In the genomic region with DNA sequence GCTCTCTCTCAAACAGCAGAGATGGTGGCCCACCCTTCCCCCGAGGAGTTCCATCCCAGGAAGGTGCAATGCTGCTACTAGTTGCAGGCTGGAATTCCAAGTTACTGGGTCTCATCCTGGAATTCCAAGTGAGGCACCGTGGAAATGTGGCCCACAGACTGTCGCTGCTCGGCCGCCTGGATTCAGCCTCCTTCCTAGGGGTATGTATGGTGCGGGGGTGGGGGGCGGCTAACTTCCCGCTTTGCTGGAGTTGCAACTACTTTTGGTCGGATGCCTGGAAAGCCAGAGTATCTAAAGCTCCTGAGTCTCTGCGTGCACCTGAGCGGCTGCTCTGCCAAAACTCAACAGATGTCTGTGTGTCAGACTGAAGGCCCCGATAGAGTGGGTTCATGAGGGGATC, we compare ENCODE assay signal across 21 cellular contexts.
DNase-seq lines count a peak whose midpoint lies in the region; ATAC-seq and TF ChIP-seq lines count a peak whose summit lies in the region.
"Had no signal": no experiment of that assay in that cellular context is flagged by ENCODE, and none has a peak within 500 bp of the region (broad histone marks: within the 10 kb centered on the region; RNA-seq: fewer than 3 reads in every experiment).

No MANE protein-coding gene starts in this region.

- WGBS in spleen, 5 donors, result 89 to 91% (median 90%) methylated on average over 11 to 12 of the region's 12 CpGs; no CpG with 5 or more reads in 1 of the 5 donors

- no peak for TF ChIP-seq CTCF in spleen (IDR thresholded peaks at IDR 0.05 in 8 of 11, conservative IDR thresholded peaks at IDR 0.05 in 3 of 11)

- H3K4me1 ChIP-seq in Karpas-422 (ENCODE audit: low read length), result peaks cover 47% of the 10 kb centered on the region
- H3K4me1 ChIP-seq in spleen, result no peaks in the 10 kb centered on the region
- H3K4me1 ChIP-seq: BE2C, BLaER1 had no signal

- DNase-seq in Karpas-422 (no peak), spleen (peak; percentile 62), left colon (no peak), left cardiac atrium (no peak)
- DNase-seq: 8988T; ACHN; BE2C; C1 segment of cervical spinal cord; CD4-positive, alpha-beta memory T cell; CD4-positive, CD25-positive, alpha-beta regulatory T cell; CD8-positive, alpha-beta memory T cell; COR-L47; DMS 273 treated with DMSO at 0.1 percent for 48 hours; DMS153; DMS53; DMS79; DND-41; EL; GF-D8 had no signal

- H2AFZ ChIP-seq in Karpas-422 (ENCODE audit: low read length), result peak overlapping the region; percentile 28; the same call in 1 of the 2 replicates

- H3K9me3 ChIP-seq in Karpas-422 (ENCODE audit: low read length), result peaks cover 10% of the 10 kb centered on the region
- H3K9me3 ChIP-seq in spleen, result peaks cover 0 to 18% (median 0%) of the 10 kb centered on the region in 8 donors
- H3K9me3 ChIP-seq: BE2C had no signal

- no peaks in the 10 kb centered on the region for H4K20me1 ChIP-seq in Karpas-422 (ENCODE audit: insufficient read depth, low read depth, low read length)
- H4K20me1 ChIP-seq: BLaER1 had no signal

- H3K36me3 ChIP-seq in Karpas-422 (ENCODE audit: insufficient read depth, low read length) (no peaks in the 10 kb centered on the region), spleen (no peaks in the 10 kb centered on the region)
- H3K36me3 ChIP-seq: BE2C, BLaER1 had no signal

- H3K79me2 ChIP-seq in Karpas-422 (ENCODE audit: low read length), result no peaks in the 10 kb centered on the region

- H3K4me2 ChIP-seq in Karpas-422 (ENCODE audit: low read depth, low read length, poor library complexity, severe bottlenecking), result peak overlapping the region; percentile 55
- H3K4me2 ChIP-seq: BLaER1 had no signal

- peak overlapping the region; percentile 52; the same call in 1 of the 2 replicates for H3K9ac ChIP-seq in Karpas-422 (ENCODE audit: low read length)
- H3K9ac ChIP-seq: BLaER1 had no signal

- no peak for TF ChIP-seq POLR2A in spleen (IDR thresholded peaks at IDR 0.05)

- ATAC-seq in left colon (no peak), left cardiac atrium (no peak), HG03135 (IDR thresholded peaks at IDR 0.05; ENCODE audit: unreplicated experiment) (no peak)

- 0 out of 2 replicates have a peak overlapping the region, but pooled peaks have one; percentile 37 for H3K4me3 ChIP-seq in Karpas-422 (ENCODE audit: low read length)
- H3K4me3 ChIP-seq in spleen, result no peak overlapping the region
- H3K4me3 ChIP-seq: BLaER1 had no signal

- H3K27me3 ChIP-seq in Karpas-422 (ENCODE audit: low read length) (no peaks in the 10 kb centered on the region), spleen (replicated peaks in 1 of 7) (no peaks in the 10 kb centered on the region)
- H3K27me3 ChIP-seq: BE2C had no signal

- intact Hi-C loops in spleen (cut with DNase I; ENCODE audit: low total_unique reads) (no loop called here), left colon (cut with DNase I, micrococcal nuclease) (no loop called here), left cardiac atrium (cut with DNase I) (no loop called here)

- H3K27ac ChIP-seq in Karpas-422 (ENCODE audit: low read length), result peak overlapping the region; percentile 87
- H3K27ac ChIP-seq in spleen, result no peak overlapping the region
- H3K27ac ChIP-seq: BLaER1 had no signal

- H3K9me2 ChIP-seq in Karpas-422 (replicated peaks; ENCODE audit: insufficient read depth, low read length), result no peaks in the 10 kb centered on the region
